In the genomic region with DNA sequence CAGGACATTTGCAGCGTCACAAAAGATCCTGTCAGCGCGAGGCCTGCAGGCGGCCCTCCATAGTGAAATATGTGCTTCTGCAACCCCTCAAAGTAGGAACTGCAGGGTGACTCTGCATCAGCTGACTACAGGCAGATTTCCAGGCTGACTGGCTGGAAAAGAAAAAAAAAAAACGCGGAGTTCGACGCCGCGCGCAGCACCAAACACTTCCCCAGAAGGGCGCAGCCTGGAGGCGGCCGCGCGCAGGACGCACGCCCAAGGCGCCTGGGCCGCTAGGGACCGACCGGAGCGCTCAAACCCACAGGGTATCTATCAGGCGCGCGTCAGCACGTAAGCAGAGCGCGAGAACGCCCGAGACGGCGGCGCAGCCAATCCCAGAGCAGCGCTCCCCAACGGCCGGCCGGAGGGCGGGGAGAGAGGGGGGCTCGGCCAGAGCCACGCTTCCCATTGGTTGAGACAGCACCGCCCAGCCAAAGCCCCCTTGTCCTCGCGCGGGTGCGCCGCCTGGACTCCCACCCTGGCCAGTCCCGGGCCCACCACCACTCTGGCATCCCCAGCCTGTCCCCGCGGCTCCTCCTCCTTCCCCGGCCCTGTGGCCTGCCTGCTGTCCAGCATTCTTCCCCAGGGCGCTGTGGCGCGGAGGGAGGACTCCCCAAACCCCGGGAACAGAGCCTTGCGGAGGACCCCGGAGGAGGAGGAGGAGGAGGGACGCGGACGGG, we compare ENCODE assay signal across 8 cellular contexts. TPM values are rescaled to one million over a fixed set of nuclear protein-coding genes. Genes with fewer than 3 reads are reported as not detected.
DNase-seq lines count a peak whose midpoint lies in the region; ATAC-seq and TF ChIP-seq lines count a peak whose summit lies in the region.

No MANE protein-coding gene starts in this region.

- H3K36me3 ChIP-seq in SK-N-MC (ENCODE audit: insufficient read depth, low read length) = no peaks in the 10 kb centered on the region
- H3K36me3 ChIP-seq in testis (ENCODE audit: low read depth, missing control alignments) = no peaks in the 10 kb centered on the region

- no peak for TF ChIP-seq POLR2A in testis (IDR thresholded peaks at IDR 0.05)

- H3K4me3 ChIP-seq in SK-N-MC (peak overlapping the region; percentile 95), testis (peak overlapping the region; percentile 55 to 91)

- 0% methylated on average over 13 to 60 of the region's 60 CpGs for WGBS in testis, 2 donors

- ATAC-seq in HG02571 (IDR thresholded peaks at IDR 0.05; ENCODE audit: unreplicated experiment) (peak; percentile 96), omental fat pad (ENCODE audit: low FRiP score) (peak; percentile 99)
- ATAC-seq in activated naive CD4-positive, alpha-beta T cell treated with anti-CD3 and anti-CD28 coated beads, Interleukin-2, amount 50 U/mL, for 72 hours = peak; percentile 95 to 97

- H3K27ac Mint-ChIP-seq in activated naive CD4-positive, alpha-beta T cell treated with anti-CD3 and anti-CD28 coated beads, Interleukin-2, amount 50 U/mL, for 72 hours = peak overlapping the region; percentile 50 to 90

- H3K9me3 ChIP-seq in SK-N-MC (ENCODE audit: low read depth, low read length) (no peaks in the 10 kb centered on the region), testis (no peaks in the 10 kb centered on the region)

- H3K36me3 Mint-ChIP-seq in activated naive CD4-positive, alpha-beta T cell treated with anti-CD3 and anti-CD28 coated beads, Interleukin-2, amount 50 U/mL, for 72 hours = peaks cover 10 to 29% of the 10 kb centered on the region in 2 donors

- H3K27ac ChIP-seq in SK-N-MC (peak overlapping the region; percentile 62), testis (peak overlapping the region; percentile 85 to 89)

- H3K9me3 Mint-ChIP-seq in activated naive CD4-positive, alpha-beta T cell treated with anti-CD3 and anti-CD28 coated beads, Interleukin-2, amount 50 U/mL, for 72 hours = no peaks in the 10 kb centered on the region

- DNase-seq in GM10266 (ENCODE audit: extremely low spot score) (peak; percentile 100), NCI-H1048 (lab: John Stamatoyannopoulos, UW) (peak; percentile 83), SK-N-MC (ENCODE audit: low read depth, low spot score) (peak; percentile 73), glomerular visceral epithelial cell (ENCODE audit: extremely low spot score) (peak; percentile 94), omental fat pad (ENCODE audit: low spot score) (peak; percentile 64), testis (peak; percentile 98)
- DNase-seq in activated naive CD4-positive, alpha-beta T cell treated with anti-CD3 and anti-CD28 coated beads, Interleukin-2, amount 50 U/mL, for 72 hours (ENCODE audit: low spot score in 2 of 2) = peak; percentile 94 to 96

- intact Hi-C loops in testis (cut with DNase I; ENCODE audit: low total_unique reads) = no loop called here

- peak overlapping the region; percentile 85 for H3K9ac ChIP-seq in SK-N-MC (ENCODE audit: insufficient read length)

- H3K27me3 ChIP-seq in testis = no peaks in the 10 kb centered on the region

- TF ChIP-seq CTCF in GM10266 (IDR thresholded peaks at IDR 0.05; ENCODE audit: control insufficient read depth, insufficient read depth, low read depth, missing control alignments) (peak; percentile 72), omental fat pad (IDR thresholded peaks at IDR 0.05) (no peak), testis (IDR thresholded peaks at IDR 0.05) (peak; percentile 27 to 41 (median 39))

- H3K4me1 ChIP-seq in testis = no peaks in the 10 kb centered on the region

RNA-seq across cellular contexts. Expression of a gene that starts 1.0 kb away (rescaled TPM):
- total RNA-seq in activated naive CD4-positive, alpha-beta T cell treated with anti-CD3 and anti-CD28 coated beads, Interleukin-2, amount 50 U/mL, for 72 hours = 100 to 1,000 TPM in 1 of 2 donors, 10 to 100 TPM in 1; 57.3 to 131 TPM
- 10 to 100 TPM; 11.9 to 24.9 (median 16.1) TPM for total RNA-seq in omental fat pad
- total RNA-seq in testis = 10 to 100 TPM; 12.8 to 22.4 TPM
- 14.4 TPM for polyA plus RNA-seq in testis (ENCODE audit: insufficient read depth, low read depth, low replicate concordance)

Comparison
In these comparisons a context has a peak if more than half of its experiments do, and no peak if none do; other contexts are left out.
1. Peak in every context shown above with its lines: DNase-seq, ATAC-seq, H3K4me3 ChIP-seq and H3K27ac ChIP-seq.
2. CTCF ChIP-seq: peak in GM10266 (single experiment) and testis (3 of 3); none in omental fat pad (0 of 3).